Comparison of ENCODE assay signal across 14 cellular contexts in genomic region chr1:109838838-109839240, GRCh38.
A peak's percentile ranks its signal among the peaks of the same experiment; 100 is the strongest.
DNase-seq lines count a peak whose midpoint lies in the region; ATAC-seq and TF ChIP-seq lines count a peak whose summit lies in the region.
"Had no signal": no experiment of that assay in that cellular context is flagged by ENCODE, and none has a peak within 500 bp of the region (broad histone marks: within the 10 kb centered on the region; RNA-seq: fewer than 3 reads in every experiment).

No MANE protein-coding gene starts in this region.

- no peaks in the 10 kb centered on the region for H3K36me3 ChIP-seq in fibroblast of lung (ENCODE audit: control insufficient read depth, insufficient read depth, low read length)
- H3K36me3 ChIP-seq in vagina, result no peaks in the 10 kb centered on the region
- H3K36me3 ChIP-seq: neutrophil, uterus had no signal

- H3K4me3 Mint-ChIP-seq in activated T-helper 1 cell treated with anti-CD3 and anti-CD28 coated beads, Interleukin-12 subunit alpha, Interleukin-12 subunit beta, Interleukin-2, Interleukin-4 antibody, amounts not matched to agents 30 ng/mL and 10 ng/mL and 1 ng/mL, durations not matched to agents 14 hours and 24 hours and 36 hours, result no peak overlapping the region
- H3K4me3 Mint-ChIP-seq: WTC11 had no signal

- H3K27ac ChIP-seq in fibroblast of lung (ENCODE audit: insufficient read depth, low read length) (no peak overlapping the region), vagina (peak overlapping the region; percentile 40)
- H3K27ac ChIP-seq: neutrophil, skin epidermis had no signal

- ATAC-seq in GM19397 (IDR thresholded peaks at IDR 0.05; ENCODE audit: unreplicated experiment), result no peak
- ATAC-seq: stimulated activated naive CD8-positive, alpha-beta T cell treated with anti-CD3 and anti-CD28 coated beads, Interleukin-15, Interleukin-2, amounts not matched to agents 100 U/mL and 50 U/mL, for 24 hours; WTC11 had no signal

- POLR2A ChIA-PET in HEK293T (lab: Yijun Ruan, JAX), result no interaction called here

- no peak overlapping the region for H3K9ac ChIP-seq in fibroblast of lung (ENCODE audit: insufficient read depth, low read length)

- no peak for TF ChIP-seq CTCF in fibroblast of lung (conservative IDR thresholded peaks at IDR 0.05 in 1 of 2, IDR thresholded peaks at IDR 0.05 in 1 of 2; ENCODE audit: low read depth in 1 of 2, low read length in 2 of 2)
- TF ChIP-seq CTCF in vagina (IDR thresholded peaks at IDR 0.05), result no peak

- intact Hi-C loops in vagina (cut with DNase I), result no loop called here
- intact Hi-C loops in activated T-helper 1 cell treated with anti-CD3 and anti-CD28 coated beads, Interleukin-12 subunit alpha, Interleukin-12 subunit beta, Interleukin-2, Interleukin-4 antibody, amounts not matched to agents 30 ng/mL and 10 ng/mL and 1 ng/mL, durations not matched to agents 14 hours and 24 hours and 36 hours (cut with micrococcal nuclease), result no loop called here

- no peaks in the 10 kb centered on the region for H3K4me1 Mint-ChIP-seq in activated T-helper 1 cell treated with anti-CD3 and anti-CD28 coated beads, Interleukin-12 subunit alpha, Interleukin-12 subunit beta, Interleukin-2, Interleukin-4 antibody, amounts not matched to agents 30 ng/mL and 10 ng/mL and 1 ng/mL, durations not matched to agents 14 hours and 24 hours and 36 hours (ENCODE audit: low read depth)

- no peaks in the 10 kb centered on the region for H3K27me3 ChIP-seq in fibroblast of lung (ENCODE audit: control insufficient read depth, insufficient read depth, low read length)
- H3K27me3 ChIP-seq in vagina, result no peaks in the 10 kb centered on the region
- H3K27me3 ChIP-seq: neutrophil, uterus had no signal

- no peak overlapping the region for H3K4me2 ChIP-seq in fibroblast of lung (ENCODE audit: extremely low read depth, insufficient read depth, low read length)

- no peaks in the 10 kb centered on the region for H4K20me1 ChIP-seq in fibroblast of lung (ENCODE audit: control insufficient read depth, extremely low read depth, insufficient read depth, low read length)

- H3K9me3 Mint-ChIP-seq in activated T-helper 1 cell treated with anti-CD3 and anti-CD28 coated beads, Interleukin-12 subunit alpha, Interleukin-12 subunit beta, Interleukin-2, Interleukin-4 antibody, amounts not matched to agents 30 ng/mL and 10 ng/mL and 1 ng/mL, durations not matched to agents 14 hours and 24 hours and 36 hours, result peaks cover 14% of the 10 kb centered on the region

- CTCF ChIA-PET in HEK293T (lab: Yijun Ruan, JAX), result no interaction called here

- H3K4me1 ChIP-seq in fibroblast of lung (ENCODE audit: control insufficient read depth, extremely low read depth, insufficient read depth, low read length) (no peaks in the 10 kb centered on the region), vagina (peaks cover 6% of the 10 kb centered on the region)
- H3K4me1 ChIP-seq: uterus had no signal

- H3K27ac Mint-ChIP-seq in activated T-helper 1 cell treated with anti-CD3 and anti-CD28 coated beads, Interleukin-12 subunit alpha, Interleukin-12 subunit beta, Interleukin-2, Interleukin-4 antibody, amounts not matched to agents 30 ng/mL and 10 ng/mL and 1 ng/mL, durations not matched to agents 14 hours and 24 hours and 36 hours, result no peak overlapping the region
- H3K27ac Mint-ChIP-seq: WTC11 had no signal

- peaks cover 2% of the 10 kb centered on the region for H3K36me3 Mint-ChIP-seq in activated T-helper 1 cell treated with anti-CD3 and anti-CD28 coated beads, Interleukin-12 subunit alpha, Interleukin-12 subunit beta, Interleukin-2, Interleukin-4 antibody, amounts not matched to agents 30 ng/mL and 10 ng/mL and 1 ng/mL, durations not matched to agents 14 hours and 24 hours and 36 hours (ENCODE audit: low read depth)

- H2AFZ ChIP-seq in fibroblast of lung (ENCODE audit: low read length), result no peak overlapping the region

- no peaks in the 10 kb centered on the region for H3K79me2 ChIP-seq in fibroblast of lung (ENCODE audit: control insufficient read depth, insufficient read depth, low read length)

- DNase-seq in HEK293T (ENCODE audit: extremely low spot score) (peak; percentile 13), T1000 (lab: John Stamatoyannopoulos, UW) (peak; percentile 39), fibroblast of lung (ENCODE audit: low read depth in 2 of 2) (peak; percentile 45 to 69), vagina (ENCODE audit: extremely low spot score in 2 of 2) (peak; percentile 28 to 79), hypothalamus (lab: John Stamatoyannopoulos, UW) (no peak)
- DNase-seq in activated T-helper 1 cell treated with anti-CD3 and anti-CD28 coated beads, Interleukin-12 subunit alpha, Interleukin-12 subunit beta, Interleukin-2, Interleukin-4 antibody, amounts not matched to agents 30 ng/mL and 10 ng/mL and 1 ng/mL, durations not matched to agents 14 hours and 24 hours and 36 hours (ENCODE audit: low spot score), result no peak
- DNase-seq: activated naive CD4-positive, alpha-beta T cell; H7; stimulated activated naive CD8-positive, alpha-beta T cell treated with anti-CD3 and anti-CD28 coated beads, Interleukin-15, Interleukin-2, amounts not matched to agents 100 U/mL and 50 U/mL, for 24 hours had no signal

- TF ChIP-seq POLR2A in vagina (IDR thresholded peaks at IDR 0.05), result no peak

- H3K9me3 ChIP-seq in fibroblast of lung (ENCODE audit: control insufficient read depth, insufficient read depth, low read depth, low read length) (no peaks in the 10 kb centered on the region), vagina (no peaks in the 10 kb centered on the region)
- H3K9me3 ChIP-seq: neutrophil, uterus had no signal

- H3K4me3 ChIP-seq in fibroblast of lung (replicated peaks in 1 of 4; ENCODE audit: control extremely low read depth in 1 of 4, insufficient read depth in 1 of 4, low read depth in 3 of 4, low read length in 4 of 4), result no peak overlapping the region
- no peak overlapping the region for H3K4me3 ChIP-seq in vagina
- H3K4me3 ChIP-seq: skin epidermis, uterus had no signal

- peaks cover 2% of the 10 kb centered on the region for H3K27me3 Mint-ChIP-seq in activated T-helper 1 cell treated with anti-CD3 and anti-CD28 coated beads, Interleukin-12 subunit alpha, Interleukin-12 subunit beta, Interleukin-2, Interleukin-4 antibody, amounts not matched to agents 30 ng/mL and 10 ng/mL and 1 ng/mL, durations not matched to agents 14 hours and 24 hours and 36 hours (ENCODE audit: insufficient read depth)

TF ChIP-seq in HEK293T, 16 proteins besides CTCF, POLR2A, EP300 and RAD21:
- TF ChIP-seq FOXA1 (IDR thresholded peaks at IDR 0.05) (no peak), L3MBTL2 (conservative IDR thresholded peaks at IDR 0.05) (no peak), FOXM1 (IDR thresholded peaks at IDR 0.05; ENCODE audit: borderline replicate concordance) (no peak), TARDBP (IDR thresholded peaks at IDR 0.05) (no peak), ARNT (IDR thresholded peaks at IDR 0.05) (no peak)

Comparison
In these comparisons a context has a peak if more than half of its experiments do, and no peak if none do; other contexts are left out.
1. DNase-seq: peak in HEK293T (single experiment), T1000 (single experiment), fibroblast of lung (2 of 2) and vagina (2 of 2); none in activated T-helper 1 cell treated with anti-CD3 and anti-CD28 coated beads, Interleukin-12 subunit alpha, Interleukin-12 subunit beta, Interleukin-2, Interleukin-4 antibody, amounts not matched to agents 30 ng/mL and 10 ng/mL and 1 ng/mL, durations not matched to agents 14 hours and 24 hours and 36 hours (single experiment) and hypothalamus (0 of 51).